8 cellular contexts compared by ENCODE assay signal in genomic region chr19:30719991-30720329, GRCh38.
A peak's percentile ranks its signal among the peaks of the same experiment; 100 is the strongest.
DNase-seq lines count a peak whose midpoint lies in the region; ATAC-seq, FAIRE-seq and TF ChIP-seq lines count a peak whose summit lies in the region.

No MANE protein-coding gene starts in this region.

- H3K27me3 Mint-ChIP-seq in astrocyte (ENCODE audit: low read depth, unreplicated experiment): peaks cover 15% of the 10 kb centered on the region

- H3K4me3 ChIP-seq in astrocyte (ENCODE audit: insufficient read depth, low read depth, low read length) (peak overlapping the region; percentile 65), subcutaneous abdominal adipose tissue (ENCODE audit: low read depth in 1 of 5, low read length in 5 of 5) (peak overlapping the region in 4 of 5 donors; percentile 71 to 86 (median 76))

- H2AFZ ChIP-seq in astrocyte (ENCODE audit: low read depth, low read length): peak overlapping the region; percentile 81

- no peak overlapping the region for H3K4me3 Mint-ChIP-seq in astrocyte (ENCODE audit: unreplicated experiment)

- no peak for FAIRE-seq in astrocyte (lab: Jason Lieb, UNC)

- peak overlapping the region; percentile 39 for H3K9ac ChIP-seq in astrocyte (ENCODE audit: low read length)
- H3K9ac ChIP-seq in subcutaneous abdominal adipose tissue (ENCODE audit: low read length in 5 of 5): peak overlapping the region in 4 of 5 donors; percentile 27 to 70 (median 54)

- H3K79me2 ChIP-seq in astrocyte (ENCODE audit: insufficient read depth, low read length): no peaks in the 10 kb centered on the region

- H3K4me1 ChIP-seq in astrocyte (ENCODE audit: insufficient read depth, low read length) (peaks cover 5% of the 10 kb centered on the region), subcutaneous abdominal adipose tissue (ENCODE audit: control insufficient read depth in 5 of 5, insufficient read depth in 5 of 5, low read length in 5 of 5) (peaks cover 4 to 18% (median 16%) of the 10 kb centered on the region in 5 donors)

- H3K4me2 ChIP-seq in astrocyte (ENCODE audit: low read length): peak overlapping the region; percentile 90

- H3K9me3 Mint-ChIP-seq in astrocyte (ENCODE audit: unreplicated experiment): peaks cover 4% of the 10 kb centered on the region

- CTCF ChIA-PET in GM10248 (lab: Yijun Ruan, JAX): no interaction called here

- no peaks in the 10 kb centered on the region for H4K20me1 ChIP-seq in astrocyte (ENCODE audit: insufficient read depth, low read length)

- DNase-seq in NCI-H2171 treated with DMSO at 0.1 percent for 48 hours (lab: John Stamatoyannopoulos, UW) (peak; percentile 33), NCI-H2171 (lab: John Stamatoyannopoulos, UW) (no peak), astrocyte (ENCODE audit: low read depth) (no peak), islet precursor cell (peak; percentile 63), GM10248 (ENCODE audit: extremely low spot score) (no peak)

- TF ChIP-seq CTCF in astrocyte (IDR thresholded peaks at IDR 0.05; ENCODE audit: insufficient read depth, low read depth, low read length) (no peak), GM10248 (IDR thresholded peaks at IDR 0.05; ENCODE audit: control extremely low read depth, extremely low read depth, low read depth, missing control alignments) (no peak)

- no peak for ATAC-seq in HG03442 (IDR thresholded peaks at IDR 0.05; ENCODE audit: unreplicated experiment)
- no peak for ATAC-seq in HG03457 (IDR thresholded peaks at IDR 0.05; ENCODE audit: unreplicated experiment)

- H3K9me3 ChIP-seq in astrocyte (ENCODE audit: insufficient read depth, low read depth, low read length) (no peaks in the 10 kb centered on the region), subcutaneous abdominal adipose tissue (ENCODE audit: control insufficient read depth in 5 of 5, low read length in 5 of 5) (no peaks in the 10 kb centered on the region)

- H3K36me3 ChIP-seq in astrocyte (ENCODE audit: insufficient read depth, low read length): no peaks in the 10 kb centered on the region
- H3K36me3 ChIP-seq in subcutaneous abdominal adipose tissue (ENCODE audit: control insufficient read depth in 5 of 5, insufficient read depth in 5 of 5, low read length in 5 of 5): no peaks in the 10 kb centered on the region

- POLR2A ChIA-PET in GM10248 (lab: Yijun Ruan, JAX): no interaction called here

- H3K4me1 Mint-ChIP-seq in astrocyte (ENCODE audit: low read depth, unreplicated experiment): peaks cover 5% of the 10 kb centered on the region

- no peaks in the 10 kb centered on the region for H3K36me3 Mint-ChIP-seq in astrocyte (ENCODE audit: low read depth, unreplicated experiment)

- peak overlapping the region; percentile 62 for H3K27ac Mint-ChIP-seq in astrocyte (ENCODE audit: unreplicated experiment)

- H3K27ac ChIP-seq in astrocyte (ENCODE audit: low read depth, low read length) (no peak overlapping the region), subcutaneous abdominal adipose tissue (ENCODE audit: low read depth, low read length) (peak overlapping the region; percentile 6)

- no peaks in the 10 kb centered on the region for H3K27me3 ChIP-seq in astrocyte (ENCODE audit: insufficient read depth, low read length)
- H3K27me3 ChIP-seq in subcutaneous abdominal adipose tissue (ENCODE audit: control insufficient read depth in 5 of 5, insufficient read depth in 4 of 5, low read length in 5 of 5): peaks cover 0 to 9% (median 0%) of the 10 kb centered on the region in 5 donors

Comparison
In these comparisons a context has a peak if more than half of its experiments do, and no peak if none do; other contexts are left out.
1. DNase-seq: peak in NCI-H2171 treated with DMSO at 0.1 percent for 48 hours (single experiment) and islet precursor cell (single experiment); none in NCI-H2171 (single experiment), astrocyte (single experiment) and GM10248 (single experiment).